ENCODE assay signal across 1 cellular context in the genomic region with DNA sequence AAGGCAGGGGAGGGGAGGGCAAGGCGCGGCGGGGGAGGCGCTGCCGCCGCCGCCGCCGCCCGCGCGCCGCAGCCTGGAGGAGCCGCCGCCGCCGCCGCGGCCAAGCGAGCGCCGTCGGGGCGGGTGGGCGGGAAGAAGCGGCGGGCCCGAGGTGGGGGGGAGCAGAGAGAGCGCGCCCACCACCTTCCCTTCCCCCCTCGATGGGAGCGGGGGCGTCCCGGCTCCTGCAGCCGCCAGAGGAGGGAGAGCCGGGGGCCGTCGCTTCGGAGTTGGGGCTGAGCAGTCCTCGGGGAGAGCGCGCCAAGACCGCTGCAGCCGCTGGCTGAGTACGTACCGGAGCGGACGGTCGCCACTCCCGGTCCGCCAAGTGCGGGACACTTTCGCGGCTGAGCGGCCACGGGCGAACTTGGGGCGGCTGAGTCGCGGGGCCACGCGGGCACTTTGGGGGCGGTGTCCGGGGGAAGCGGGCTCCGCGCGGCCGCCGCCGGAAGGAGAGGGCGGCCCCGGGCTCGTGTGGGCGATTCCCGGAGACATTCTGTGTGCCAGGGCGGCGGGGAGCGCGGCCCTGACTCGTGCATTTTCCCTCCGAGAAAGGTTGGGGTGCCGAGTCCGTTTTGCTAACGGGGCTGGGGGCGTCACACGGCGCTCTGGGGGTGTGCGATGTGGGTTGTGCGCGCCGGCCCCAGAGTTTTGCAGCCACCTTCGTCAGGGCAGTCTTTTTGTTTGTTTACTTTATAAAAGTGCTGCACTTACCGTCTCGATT.
TF ChIP-seq lines count a peak whose summit lies in the region.

A gene with protein sequence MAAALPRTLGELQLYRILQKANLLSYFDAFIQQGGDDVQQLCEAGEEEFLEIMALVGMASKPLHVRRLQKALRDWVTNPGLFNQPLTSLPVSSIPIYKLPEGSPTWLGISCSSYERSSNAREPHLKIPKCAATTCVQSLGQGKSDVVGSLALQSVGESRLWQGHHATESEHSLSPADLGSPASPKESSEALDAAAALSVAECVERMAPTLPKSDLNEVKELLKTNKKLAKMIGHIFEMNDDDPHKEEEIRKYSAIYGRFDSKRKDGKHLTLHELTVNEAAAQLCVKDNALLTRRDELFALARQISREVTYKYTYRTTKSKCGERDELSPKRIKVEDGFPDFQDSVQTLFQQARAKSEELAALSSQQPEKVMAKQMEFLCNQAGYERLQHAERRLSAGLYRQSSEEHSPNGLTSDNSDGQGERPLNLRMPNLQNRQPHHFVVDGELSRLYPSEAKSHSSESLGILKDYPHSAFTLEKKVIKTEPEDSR (plus strand): TSS at position 49 of the 763 bp plus-strand sequence. CDS start 10,094 bp downstream, outside the sequence.

TF ChIP-seq in HepG2, 621 proteins besides CTCF, POLR2A, EP300 and RAD21 (continued from another document and continues in another):
- TF ChIP-seq, protein P1, sequence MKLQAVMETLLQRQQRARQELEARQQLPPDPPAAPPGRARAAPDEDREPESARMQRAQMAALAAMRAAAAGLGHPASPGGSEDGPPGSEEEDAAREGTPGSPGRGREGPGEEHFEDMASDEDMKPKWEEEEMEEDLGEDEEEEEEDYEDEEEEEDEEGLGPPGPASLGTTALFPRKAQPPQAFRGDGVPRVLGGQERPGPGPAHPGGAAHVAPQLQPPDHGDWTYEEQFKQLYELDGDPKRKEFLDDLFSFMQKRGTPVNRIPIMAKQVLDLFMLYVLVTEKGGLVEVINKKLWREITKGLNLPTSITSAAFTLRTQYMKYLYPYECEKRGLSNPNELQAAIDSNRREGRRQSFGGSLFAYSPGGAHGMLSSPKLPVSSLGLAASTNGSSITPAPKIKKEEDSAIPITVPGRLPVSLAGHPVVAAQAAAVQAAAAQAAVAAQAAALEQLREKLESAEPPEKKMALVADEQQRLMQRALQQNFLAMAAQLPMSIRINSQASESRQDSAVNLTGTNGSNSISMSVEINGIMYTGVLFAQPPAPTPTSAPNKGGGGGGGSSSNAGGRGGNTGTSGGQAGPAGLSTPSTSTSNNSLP (IDR thresholded peaks at IDR 0.05; ENCODE audit: low read depth, low read length), result no peak
- TF ChIP-seq, protein P2, sequence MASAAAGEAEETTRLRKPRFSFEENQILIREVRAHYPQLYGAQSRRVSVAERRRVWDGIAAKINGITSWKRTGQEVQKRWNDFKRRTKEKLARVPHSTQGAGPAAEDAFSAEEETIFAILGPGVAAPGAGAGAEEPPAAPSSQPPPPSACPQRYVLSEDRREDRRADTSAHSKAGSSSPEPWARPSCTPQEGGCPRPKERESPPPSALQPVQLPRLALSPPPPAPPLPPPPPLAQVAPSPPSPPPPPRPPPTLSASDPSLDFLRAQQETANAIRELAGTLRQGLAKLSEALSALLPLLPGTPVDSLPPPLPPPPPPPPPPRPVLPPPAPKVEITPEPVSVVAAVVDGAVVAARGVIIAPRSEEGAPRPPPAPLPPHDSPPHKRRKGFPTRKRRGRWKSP (CRISPR knock-in tag; IDR thresholded peaks at IDR 0.05), result no peak
- 0 out of 2 replicates have a peak, but pooled peaks have one; percentile 75 for TF ChIP-seq NR1H2 (CRISPR knock-in tag; IDR thresholded peaks at IDR 0.05; ENCODE audit: borderline replicate concordance, low read depth)
- TF ChIP-seq ZNF788 (CRISPR knock-in tag; IDR thresholded peaks at IDR 0.05; ENCODE audit: borderline replicate concordance), result 0 out of 2 replicates have a peak, but pooled peaks have one; percentile 34
- TF ChIP-seq ZNF850 (CRISPR knock-in tag; conservative IDR thresholded peaks at IDR 0.05), result no peak
- peak; percentile 45 for TF ChIP-seq SKI (IDR thresholded peaks at IDR 0.05; ENCODE audit: partially characterized antibody)
- TF ChIP-seq SSRP1 (CRISPR knock-in tag; IDR thresholded peaks at IDR 0.05), result no peak
- no peak for TF ChIP-seq ZNF747 (CRISPR knock-in tag; IDR thresholded peaks at IDR 0.05; ENCODE audit: borderline replicate concordance)
- TF ChIP-seq, protein P3, sequence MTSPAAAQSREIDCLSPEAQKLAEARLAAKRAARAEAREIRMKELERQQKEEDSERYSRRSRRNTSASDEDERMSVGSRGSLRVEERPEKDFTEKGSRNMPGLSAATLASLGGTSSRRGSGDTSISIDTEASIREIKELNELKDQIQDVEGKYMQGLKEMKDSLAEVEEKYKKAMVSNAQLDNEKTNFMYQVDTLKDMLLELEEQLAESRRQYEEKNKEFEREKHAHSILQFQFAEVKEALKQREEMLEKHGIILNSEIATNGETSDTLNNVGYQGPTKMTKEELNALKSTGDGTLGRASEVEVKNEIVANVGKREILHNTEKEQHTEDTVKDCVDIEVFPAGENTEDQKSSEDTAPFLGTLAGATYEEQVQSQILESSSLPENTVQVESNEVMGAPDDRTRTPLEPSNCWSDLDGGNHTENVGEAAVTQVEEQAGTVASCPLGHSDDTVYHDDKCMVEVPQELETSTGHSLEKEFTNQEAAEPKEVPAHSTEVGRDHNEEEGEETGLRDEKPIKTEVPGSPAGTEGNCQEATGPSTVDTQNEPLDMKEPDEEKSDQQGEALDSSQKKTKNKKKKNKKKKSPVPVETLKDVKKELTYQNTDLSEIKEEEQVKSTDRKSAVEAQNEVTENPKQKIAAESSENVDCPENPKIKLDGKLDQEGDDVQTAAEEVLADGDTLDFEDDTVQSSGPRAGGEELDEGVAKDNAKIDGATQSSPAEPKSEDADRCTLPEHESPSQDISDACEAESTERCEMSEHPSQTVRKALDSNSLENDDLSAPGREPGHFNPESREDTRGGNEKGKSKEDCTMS (CRISPR knock-in tag; conservative IDR thresholded peaks at IDR 0.05), result no peak
- TF ChIP-seq NFKB2 (CRISPR knock-in tag; IDR thresholded peaks at IDR 0.05; ENCODE audit: borderline replicate concordance), result peak; percentile 80; the same call in 1 of the 2 replicates
- TF ChIP-seq, protein P4, sequence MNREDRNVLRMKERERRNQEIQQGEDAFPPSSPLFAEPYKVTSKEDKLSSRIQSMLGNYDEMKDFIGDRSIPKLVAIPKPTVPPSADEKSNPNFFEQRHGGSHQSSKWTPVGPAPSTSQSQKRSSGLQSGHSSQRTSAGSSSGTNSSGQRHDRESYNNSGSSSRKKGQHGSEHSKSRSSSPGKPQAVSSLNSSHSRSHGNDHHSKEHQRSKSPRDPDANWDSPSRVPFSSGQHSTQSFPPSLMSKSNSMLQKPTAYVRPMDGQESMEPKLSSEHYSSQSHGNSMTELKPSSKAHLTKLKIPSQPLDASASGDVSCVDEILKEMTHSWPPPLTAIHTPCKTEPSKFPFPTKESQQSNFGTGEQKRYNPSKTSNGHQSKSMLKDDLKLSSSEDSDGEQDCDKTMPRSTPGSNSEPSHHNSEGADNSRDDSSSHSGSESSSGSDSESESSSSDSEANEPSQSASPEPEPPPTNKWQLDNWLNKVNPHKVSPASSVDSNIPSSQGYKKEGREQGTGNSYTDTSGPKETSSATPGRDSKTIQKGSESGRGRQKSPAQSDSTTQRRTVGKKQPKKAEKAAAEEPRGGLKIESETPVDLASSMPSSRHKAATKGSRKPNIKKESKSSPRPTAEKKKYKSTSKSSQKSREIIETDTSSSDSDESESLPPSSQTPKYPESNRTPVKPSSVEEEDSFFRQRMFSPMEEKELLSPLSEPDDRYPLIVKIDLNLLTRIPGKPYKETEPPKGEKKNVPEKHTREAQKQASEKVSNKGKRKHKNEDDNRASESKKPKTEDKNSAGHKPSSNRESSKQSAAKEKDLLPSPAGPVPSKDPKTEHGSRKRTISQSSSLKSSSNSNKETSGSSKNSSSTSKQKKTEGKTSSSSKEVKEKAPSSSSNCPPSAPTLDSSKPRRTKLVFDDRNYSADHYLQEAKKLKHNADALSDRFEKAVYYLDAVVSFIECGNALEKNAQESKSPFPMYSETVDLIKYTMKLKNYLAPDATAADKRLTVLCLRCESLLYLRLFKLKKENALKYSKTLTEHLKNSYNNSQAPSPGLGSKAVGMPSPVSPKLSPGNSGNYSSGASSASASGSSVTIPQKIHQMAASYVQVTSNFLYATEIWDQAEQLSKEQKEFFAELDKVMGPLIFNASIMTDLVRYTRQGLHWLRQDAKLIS (CRISPR knock-in tag; IDR thresholded peaks at IDR 0.05), result no peak
- TF ChIP-seq TARDBP (CRISPR knock-in tag; IDR thresholded peaks at IDR 0.05), result no peak
- TF ChIP-seq, protein P5, sequence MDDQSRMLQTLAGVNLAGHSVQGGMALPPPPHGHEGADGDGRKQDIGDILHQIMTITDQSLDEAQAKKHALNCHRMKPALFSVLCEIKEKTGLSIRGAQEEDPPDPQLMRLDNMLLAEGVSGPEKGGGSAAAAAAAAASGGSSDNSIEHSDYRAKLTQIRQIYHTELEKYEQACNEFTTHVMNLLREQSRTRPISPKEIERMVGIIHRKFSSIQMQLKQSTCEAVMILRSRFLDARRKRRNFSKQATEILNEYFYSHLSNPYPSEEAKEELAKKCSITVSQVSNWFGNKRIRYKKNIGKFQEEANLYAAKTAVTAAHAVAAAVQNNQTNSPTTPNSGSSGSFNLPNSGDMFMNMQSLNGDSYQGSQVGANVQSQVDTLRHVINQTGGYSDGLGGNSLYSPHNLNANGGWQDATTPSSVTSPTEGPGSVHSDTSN (CRISPR knock-in tag; IDR thresholded peaks at IDR 0.05; ENCODE audit: borderline replicate concordance), result no peak
- TF ChIP-seq ATAD3A (CRISPR knock-in tag; IDR thresholded peaks at IDR 0.05), result no peak
- TF ChIP-seq CEBPG (CRISPR knock-in tag; IDR thresholded peaks at IDR 0.05), result no peak
- no peak for TF ChIP-seq MAF1 (CRISPR knock-in tag; IDR thresholded peaks at IDR 0.05; ENCODE audit: borderline replicate concordance)
- TF ChIP-seq KMT2A (CRISPR knock-in tag; IDR thresholded peaks at IDR 0.05), result peak; percentile 82; the same call in 1 of the 2 replicates
- no peak for TF ChIP-seq ZNF335 (CRISPR knock-in tag; IDR thresholded peaks at IDR 0.05)
- no peak for TF ChIP-seq RAD51 (IDR thresholded peaks at IDR 0.05; ENCODE audit: borderline replicate concordance)
- TF ChIP-seq ZNF234 (CRISPR knock-in tag; conservative IDR thresholded peaks at IDR 0.05), result no peak
- no peak for TF ChIP-seq TBL1XR1 (IDR thresholded peaks at IDR 0.05; ENCODE audit: borderline replicate concordance, low read length, partially characterized antibody)
- no peak for TF ChIP-seq ZNF7 (CRISPR knock-in tag; IDR thresholded peaks at IDR 0.05)
- TF ChIP-seq ZNF75D (CRISPR knock-in tag; IDR thresholded peaks at IDR 0.05; ENCODE audit: borderline replicate concordance), result no peak
- no peak for TF ChIP-seq EZH2 (conservative IDR thresholded peaks at IDR 0.05; ENCODE audit: low read depth, low read length)
- TF ChIP-seq, protein P6, sequence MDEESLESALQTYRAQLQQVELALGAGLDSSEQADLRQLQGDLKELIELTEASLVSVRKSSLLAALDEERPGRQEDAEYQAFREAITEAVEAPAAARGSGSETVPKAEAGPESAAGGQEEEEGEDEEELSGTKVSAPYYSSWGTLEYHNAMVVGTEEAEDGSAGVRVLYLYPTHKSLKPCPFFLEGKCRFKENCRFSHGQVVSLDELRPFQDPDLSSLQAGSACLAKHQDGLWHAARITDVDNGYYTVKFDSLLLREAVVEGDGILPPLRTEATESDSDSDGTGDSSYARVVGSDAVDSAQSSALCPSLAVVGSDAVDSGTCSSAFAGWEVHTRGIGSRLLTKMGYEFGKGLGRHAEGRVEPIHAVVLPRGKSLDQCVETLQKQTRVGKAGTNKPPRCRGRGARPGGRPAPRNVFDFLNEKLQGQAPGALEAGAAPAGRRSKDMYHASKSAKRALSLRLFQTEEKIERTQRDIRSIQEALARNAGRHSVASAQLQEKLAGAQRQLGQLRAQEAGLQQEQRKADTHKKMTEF (CRISPR knock-in tag; IDR thresholded peaks at IDR 0.05), result no peak; the same call in 1 of the 2 replicates
- no peak for TF ChIP-seq RBM22 (optimal IDR thresholded peaks at IDR 0.05; ENCODE audit: low read length)
- TF ChIP-seq MAFG (CRISPR knock-in tag; IDR thresholded peaks at IDR 0.05), result no peak
- no peak for TF ChIP-seq NPAS2 (CRISPR knock-in tag; IDR thresholded peaks at IDR 0.05; ENCODE audit: borderline replicate concordance)
- TF ChIP-seq HOXA3 (CRISPR knock-in tag; IDR thresholded peaks at IDR 0.05), result peak; percentile 63; the same call in 1 of the 2 replicates
- TF ChIP-seq ZNF879 (CRISPR knock-in tag; IDR thresholded peaks at IDR 0.05), result peak; percentile 81; the same call in 1 of the 2 replicates
- peak; percentile 30; the same call in 1 of the 2 replicates for TF ChIP-seq ZNF446 (CRISPR knock-in tag; IDR thresholded peaks at IDR 0.05)
- TF ChIP-seq ZNF598 (CRISPR knock-in tag; IDR thresholded peaks at IDR 0.05; ENCODE audit: borderline replicate concordance), result no peak
- TF ChIP-seq TBX3 (IDR thresholded peaks at IDR 0.05; ENCODE audit: borderline replicate concordance), result no peak
- TF ChIP-seq MXI1 (IDR thresholded peaks at IDR 0.05; ENCODE audit: borderline replicate concordance, low read depth, low read length), result peak; percentile 24; the same call in 1 of the 3 replicates
- no peak for TF ChIP-seq HNF4A (CRISPR knock-in tag; IDR thresholded peaks at IDR 0.05)
- peak; percentile 64; the same call in 1 of the 2 replicates for TF ChIP-seq ZNF274 (CRISPR knock-in tag; IDR thresholded peaks at IDR 0.05)
- TF ChIP-seq ZNF546 (CRISPR knock-in tag; conservative IDR thresholded peaks at IDR 0.05), result peak; percentile 52; the same call in 1 of the 2 replicates
- TF ChIP-seq SRSF1 (optimal IDR thresholded peaks at IDR 0.05; ENCODE audit: low read depth, low read length), result no peak
- no peak for TF ChIP-seq YEATS2 (CRISPR knock-in tag; IDR thresholded peaks at IDR 0.05; ENCODE audit: borderline replicate concordance)
- TF ChIP-seq ZFP36 (IDR thresholded peaks at IDR 0.05; ENCODE audit: borderline replicate concordance, low read depth, low read length, partially characterized antibody), result no peak
- TF ChIP-seq MED13 (CRISPR knock-in tag; IDR thresholded peaks at IDR 0.05), result peak; percentile 59; the same call in 1 of the 2 replicates
- TF ChIP-seq MEIS1 (CRISPR knock-in tag; IDR thresholded peaks at IDR 0.05; ENCODE audit: borderline replicate concordance), result peak; percentile 49; the same call in 1 of the 2 replicates
- peak; percentile 12; the same call in 1 of the 2 replicates for TF ChIP-seq KDM4B (CRISPR knock-in tag; IDR thresholded peaks at IDR 0.05)
- TF ChIP-seq ATM (IDR thresholded peaks at IDR 0.05; ENCODE audit: borderline replicate concordance), result no peak
- TF ChIP-seq TAF1 (CRISPR knock-in tag; IDR thresholded peaks at IDR 0.05), result peak; percentile 33
- TF ChIP-seq MTA1 (CRISPR knock-in tag; IDR thresholded peaks at IDR 0.05; ENCODE audit: borderline replicate concordance), result peak; percentile 66; the same call in 1 of the 2 replicates
- TF ChIP-seq MIER2 (CRISPR knock-in tag; IDR thresholded peaks at IDR 0.05), result no peak
- TF ChIP-seq KLF11 (CRISPR knock-in tag; IDR thresholded peaks at IDR 0.05), result no peak
- no peak for TF ChIP-seq KLF12 (CRISPR knock-in tag; IDR thresholded peaks at IDR 0.05; ENCODE audit: borderline replicate concordance)
- TF ChIP-seq ZNF556 (CRISPR knock-in tag; IDR thresholded peaks at IDR 0.05; ENCODE audit: borderline replicate concordance), result 0 out of 2 replicates have a peak, but pooled peaks have one; percentile 46
- TF ChIP-seq, protein P7, sequence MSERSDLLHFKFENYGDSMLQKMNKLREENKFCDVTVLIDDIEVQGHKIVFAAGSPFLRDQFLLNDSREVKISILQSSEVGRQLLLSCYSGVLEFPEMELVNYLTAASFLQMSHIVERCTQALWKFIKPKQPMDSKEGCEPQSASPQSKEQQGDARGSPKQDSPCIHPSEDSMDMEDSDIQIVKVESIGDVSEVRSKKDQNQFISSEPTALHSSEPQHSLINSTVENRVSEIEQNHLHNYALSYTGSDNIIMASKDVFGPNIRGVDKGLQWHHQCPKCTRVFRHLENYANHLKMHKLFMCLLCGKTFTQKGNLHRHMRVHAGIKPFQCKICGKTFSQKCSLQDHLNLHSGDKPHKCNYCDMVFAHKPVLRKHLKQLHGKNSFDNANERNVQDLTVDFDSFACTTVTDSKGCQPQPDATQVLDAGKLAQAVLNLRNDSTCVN (CRISPR knock-in tag; IDR thresholded peaks at IDR 0.05; ENCODE audit: borderline replicate concordance), result 0 out of 2 replicates have a peak, but pooled peaks have one; percentile 29
